In genomic region chr12:104588048-104588942, GRCh38 we compare ENCODE assay signal across 9 cellular contexts.
DNase-seq lines count a peak whose midpoint lies in the region; ATAC-seq, FAIRE-seq and TF ChIP-seq lines count a peak whose summit lies in the region.
"Had no signal": no experiment of that assay in that cellular context is flagged by ENCODE, and none has a peak within 500 bp of the region (broad histone marks: within the 10 kb centered on the region; RNA-seq: fewer than 3 reads in every experiment).

No MANE protein-coding gene starts in this region.

- peak; percentile 84 for ATAC-seq in esophagus mucosa
- no peak for ATAC-seq in GM21723 (IDR thresholded peaks at IDR 0.05; ENCODE audit: unreplicated experiment)
- ATAC-seq in HG03457 (IDR thresholded peaks at IDR 0.05; ENCODE audit: unreplicated experiment): no peak

- H3K9me3 ChIP-seq in small intestine (ENCODE audit: control insufficient read depth, low read depth): no peaks in the 10 kb centered on the region

- CTCF ChIA-PET in HEK293T (lab: Yijun Ruan, JAX): no interaction called here

- DNase-seq in HCEC 1CT: peak; percentile 89
- DNase-seq in RCC 7860 (ENCODE audit: low spot score): peak; percentile 99
- peak; percentile 47 for DNase-seq in small intestine
- DNase-seq in HEK293T (ENCODE audit: extremely low spot score): no peak
- DNase-seq: stimulated activated CD4-positive, alpha-beta T cell treated with anti-CD3 and anti-CD28 coated beads, Interleukin-15, amount 100 ng/mL, for 24 hours had no signal

- no peaks in the 10 kb centered on the region for H3K27me3 ChIP-seq in small intestine (ENCODE audit: control insufficient read depth in 2 of 2, insufficient read depth in 2 of 2, low read length in 2 of 2)

- no peaks in the 10 kb centered on the region for H3K36me3 ChIP-seq in small intestine (ENCODE audit: control insufficient read depth in 2 of 2, insufficient read depth in 2 of 2, low read length in 2 of 2)

- no peak overlapping the region for H3K27ac ChIP-seq in small intestine (ENCODE audit: low read depth in 1 of 2, low read length in 1 of 2)

- POLR2A ChIA-PET in HEK293T (lab: Yijun Ruan, JAX): no interaction called here

- peaks cover 0 to under 1% of the 10 kb centered on the region in 2 donors for H3K4me1 ChIP-seq in small intestine (ENCODE audit: control insufficient read depth in 2 of 2, insufficient read depth in 1 of 2, low read depth in 1 of 2, low read length in 1 of 2)

- 69 to 90% (median 78%) methylated on average over 11 of the region's 11 CpGs for WGBS in small intestine, 3 donors

- H3K4me3 ChIP-seq in small intestine (ENCODE audit: low read depth in 1 of 2, low read length in 2 of 2): no peak overlapping the region

- FAIRE-seq in RCC 7860 (lab: Jason Lieb, UNC): peak; percentile 94
- FAIRE-seq in small intestine (lab: Jason Lieb, UNC): no peak
- FAIRE-seq: G401.6 had no signal

TF ChIP-seq in HEK293T, 16 proteins besides CTCF, POLR2A, EP300 and RAD21:
- no peak for TF ChIP-seq FOXM1 (IDR thresholded peaks at IDR 0.05; ENCODE audit: borderline replicate concordance)
- no peak for TF ChIP-seq NFRKB (IDR thresholded peaks at IDR 0.05)
- TF ChIP-seq L3MBTL2 (conservative IDR thresholded peaks at IDR 0.05): no peak
- TF ChIP-seq LEF1 (IDR thresholded peaks at IDR 0.05; ENCODE audit: borderline replicate concordance): no peak
- TF ChIP-seq PKNOX1 (IDR thresholded peaks at IDR 0.05): no peak
- no peak for TF ChIP-seq CTBP1 (IDR thresholded peaks at IDR 0.05; ENCODE audit: borderline replicate concordance)
- no peak for TF ChIP-seq BHLHE40 (IDR thresholded peaks at IDR 0.05; ENCODE audit: borderline replicate concordance)
- no peak for TF ChIP-seq FOXA1 (IDR thresholded peaks at IDR 0.05)
- TF ChIP-seq HDGF (IDR thresholded peaks at IDR 0.05; ENCODE audit: borderline replicate concordance): no peak
- no peak for TF ChIP-seq SUZ12 (IDR thresholded peaks at IDR 0.05)
- no peak for TF ChIP-seq FOXK2 (IDR thresholded peaks at IDR 0.05)
- no peak for TF ChIP-seq TARDBP (IDR thresholded peaks at IDR 0.05)
- no peak for TF ChIP-seq ELF4 (IDR thresholded peaks at IDR 0.05)
- no peak for TF ChIP-seq ARNT (IDR thresholded peaks at IDR 0.05)
- TF ChIP-seq SP1 (IDR thresholded peaks at IDR 0.05): no peak
- TF ChIP-seq ZNF384 (IDR thresholded peaks at IDR 0.05): no peak
